In genomic region chr2:138423198-138423597, GRCh38 we compare ENCODE assay signal across 28 cellular contexts.
"Had no signal": no experiment of that assay in that cellular context is flagged by ENCODE, and none has a peak within 500 bp of the region (broad histone marks: within the 10 kb centered on the region; RNA-seq: fewer than 3 reads in every experiment).

No MANE protein-coding gene starts in this region.

- H3K4me3 ChIP-seq: ascending aorta, cardiac muscle cell, Peyer's patch, SJSA1 had no signal

- H3K27me3 ChIP-seq: ascending aorta, cardiac muscle cell, Peyer's patch, SJSA1 had no signal

- H3K27ac ChIP-seq: ascending aorta, cardiac muscle cell, Peyer's patch, SJSA1 had no signal

- DNase-seq: activated CD4-positive, alpha-beta T cell treated with anti-CD3 and anti-CD28 coated beads for 36 hours; activated CD4-positive, alpha-beta T cell treated with anti-CD3 and anti-CD28 coated beads, Interleukin-2, amount 10 ng/mL, durations not matched to agents 7 days and 5 days; activated CD4-positive, alpha-beta T cell treated with anti-CD3 and anti-CD28 coated beads, Interleukin-2, amount 50 U/mL, for 48 hours; activated CD8-positive, alpha-beta T cell treated with anti-CD3 and anti-CD28 coated beads, Interleukin-2, amount 10 ng/mL, durations not matched to agents 7 days and 5 days; activated gamma-delta T cell; activated naive CD4-positive, alpha-beta T cell treated with Interleukin-2 at 50 U/mL for 16 hours; activated naive CD8-positive, alpha-beta T cell treated with anti-CD3 and anti-CD28 coated beads, Interleukin-2, amount 10 ng/mL, durations not matched to agents 7 days and 5 days; activated T-cell treated with anti-CD3 and anti-CD28 coated beads, Interleukin-2, amount 50 U/mL, for 24 hours; amygdala; Karpas-422; NCI-H1048; NCI-H1105 treated with DMSO at 0.1 percent for 48 hours; NCI-H1436; NCI-H1694; NCI-H2029; NCI-H345; NCI-H524 treated with DMSO at 0.1 percent for 48 hours; NK-92 treated with Interleukin-12 subunit alpha and Interleukin-12 subunit beta, amount 100 ng/mL, for 24 hours; PC-3; Peyer's patch; RPMI8226; SHP77 treated with DMSO at 0.1 percent for 48 hours; SK-N-SH had no signal

- H3K9me3 ChIP-seq: Peyer's patch, SJSA1, SK-N-SH had no signal

- H3K36me3 ChIP-seq: ascending aorta, cardiac muscle cell, Peyer's patch, SJSA1 had no signal

- H3K4me1 ChIP-seq: ascending aorta, SJSA1 had no signal

- H3K9ac ChIP-seq: SK-N-SH had no signal

- H3K4me2 ChIP-seq: SK-N-SH had no signal

- ATAC-seq: activated CD4-positive, alpha-beta T cell treated with anti-CD3 and anti-CD28 coated beads for 36 hours; activated CD4-positive, CD25-positive, alpha-beta regulatory T cell treated with anti-CD3 and anti-CD28 coated beads, Interleukin-2, amount 50 U/mL, for 24 hours; activated CD8-positive, alpha-beta T cell treated with anti-CD3 and anti-CD28 coated beads, Interleukin-2, amount 10 ng/mL, durations not matched to agents 7 days and 5 days; PC-3; WTC11 had no signal
